In the genomic region with DNA sequence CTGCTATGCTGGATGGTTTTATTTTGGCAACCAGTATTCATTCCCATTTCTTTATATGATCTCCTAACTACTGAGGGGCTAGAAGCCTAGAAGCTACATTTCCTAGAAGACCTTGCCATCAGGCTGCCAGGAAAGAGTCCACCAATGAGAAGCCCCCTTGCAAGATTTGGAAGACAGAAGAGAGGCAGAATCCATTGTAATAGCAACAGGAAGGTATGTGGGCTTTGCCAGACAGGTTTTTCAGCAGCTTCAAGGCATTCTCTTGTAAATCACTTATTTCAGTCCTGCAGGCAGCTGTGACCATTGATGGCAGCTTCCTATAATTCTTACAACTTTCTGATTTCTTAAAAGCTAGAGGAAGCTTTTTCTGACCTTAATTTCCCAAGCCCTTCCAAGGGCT, we compare ENCODE assay signal across 25 cellular contexts.
DNase-seq lines count a peak whose midpoint lies in the region; ATAC-seq and FAIRE-seq lines count a peak whose summit lies in the region.
"Had no signal": no experiment of that assay in that cellular context is flagged by ENCODE, and none has a peak within 500 bp of the region (broad histone marks: within the 10 kb centered on the region; RNA-seq: fewer than 3 reads in every experiment).

No MANE protein-coding gene starts in this region.

- H3K27me3 ChIP-seq in HUES64 (ENCODE audit: insufficient read depth, low read length): no peaks in the 10 kb centered on the region
- H3K27me3 ChIP-seq: BE2C, SJSA1 had no signal

- ATAC-seq in GM21367 (IDR thresholded peaks at IDR 0.05; ENCODE audit: unreplicated experiment) (no peak), GM21825 (IDR thresholded peaks at IDR 0.05; ENCODE audit: unreplicated experiment) (no peak)

- no peaks in the 10 kb centered on the region for H3K36me3 ChIP-seq in HUES64 (ENCODE audit: insufficient read depth, low read length)
- H3K36me3 ChIP-seq: BE2C, SJSA1 had no signal

- H3K4me1 ChIP-seq in HUES64 (ENCODE audit: insufficient read depth, low read length): peaks cover 13% of the 10 kb centered on the region
- H3K4me1 ChIP-seq: BE2C, SJSA1 had no signal

- H3K9ac ChIP-seq in HUES64 (ENCODE audit: low read depth, low read length): peak overlapping the region; percentile 50; the same call in 1 of the 2 replicates
- H3K9ac ChIP-seq: KMS-11 had no signal

- no peak for FAIRE-seq in GM19239 (lab: Jason Lieb, UNC)
- FAIRE-seq: HTR-8/SVneo had no signal

- peak; percentile 92 for DNase-seq in ELF-1 (ENCODE audit: low read depth, low spot score)
- peak; percentile 60 for DNase-seq in iPS DF 4.7 (ENCODE audit: extremely low read depth, low spot score)
- DNase-seq in islet precursor cell: peak; percentile 46
- DNase-seq in GM19239 (ENCODE audit: insufficient read length, low spot score): no peak
- DNase-seq: ACHN, BE2C, DMS153, DND-41, GOT3, NCI-H1048, NCI-H1417, NCI-H1694, NCI-H2029 treated with DMSO at 0.1 percent for 48 hours, NCI-H446 treated with DMSO at 0.1 percent for 48 hours, NCI-H526, NCI-H82, Right ventricle myocardium superior, RPMI8226 had no signal

- H3K4me3 ChIP-seq in HUES64 (ENCODE audit: low read length): no peak overlapping the region
- H3K4me3 ChIP-seq: SJSA1 had no signal

- H3K9me3 ChIP-seq in HUES64 (ENCODE audit: insufficient read depth, low read depth, low read length): peaks cover 12% of the 10 kb centered on the region
- H3K9me3 ChIP-seq: BE2C, SJSA1 had no signal

- peak overlapping the region; percentile 85; the same call in 1 of the 2 replicates for H3K27ac ChIP-seq in HUES64 (ENCODE audit: low read depth, low read length)
- H3K27ac ChIP-seq: 22Rv1, KMS-11, SJSA1 had no signal
